Comparison of ENCODE assay signal across 20 cellular contexts in genomic region chr11:13222285-13222684, GRCh38. TPM values are rescaled to one million over a fixed set of nuclear protein-coding genes. Genes with fewer than 3 reads are reported as not detected.
A peak's percentile ranks its signal among the peaks of the same experiment; 100 is the strongest.
DNase-seq lines count a peak whose midpoint lies in the region; FAIRE-seq and TF ChIP-seq lines count a peak whose summit lies in the region.
"Had no signal": no experiment of that assay in that cellular context is flagged by ENCODE, and none has a peak within 500 bp of the region (broad histone marks: within the 10 kb centered on the region; RNA-seq: fewer than 3 reads in every experiment).

No MANE protein-coding gene starts in this region.

- H2AFZ ChIP-seq in SK-N-SH (ENCODE audit: low read depth) (peak overlapping the region; percentile 80), trophoblast cell (ENCODE audit: insufficient read depth, low read length, poor library complexity) (no peak overlapping the region), H9 (ENCODE audit: low read length) (no peak overlapping the region)

- peak overlapping the region; percentile 71 for H2BK5ac ChIP-seq in trophoblast cell (ENCODE audit: low read depth, low read length, poor library complexity)
- H2BK5ac ChIP-seq in H9 (ENCODE audit: insufficient read length, low read length) = no peak overlapping the region

- 55% methylated on average over 3 of the region's 3 CpGs for WGBS in SK-N-SH (ENCODE audit: low lambda C conversion rate)
- WGBS in trophoblast cell (ENCODE audit: extremely low coverage, insufficient coverage, insufficient read length) = no CpG with 5 or more reads among the region's 3 CpGs
- 53 to 75% methylated on average over 3 of the region's 3 CpGs for whole genome bisulfite sequencing in lower leg skin, 2 donors
- no CpG with 5 or more reads among the region's 3 CpGs for WGBS in H9 (ENCODE audit: extremely low coverage, insufficient read length, low lambda C conversion rate)

- H3K18ac ChIP-seq in trophoblast cell (ENCODE audit: low read length) = no peak overlapping the region
- H3K18ac ChIP-seq in H9 (ENCODE audit: insufficient read length, low read depth, low read length) = no peak overlapping the region

- no peak overlapping the region for H3K4me3 Mint-ChIP-seq in H9
- H3K4me3 Mint-ChIP-seq: activated CD4-positive, alpha-beta memory T cell treated with anti-CD3 and anti-CD28 coated beads for 36 hours; CD4-positive, CD25-positive, alpha-beta regulatory T cell had no signal

- H3K9me2 ChIP-seq in SK-N-SH = no peaks in the 10 kb centered on the region

- no peaks in the 10 kb centered on the region for H3K79me2 ChIP-seq in SK-N-SH (ENCODE audit: insufficient read depth)
- peaks cover 2% of the 10 kb centered on the region for H3K79me2 ChIP-seq in trophoblast cell (ENCODE audit: control insufficient read depth, insufficient read depth, low read length, poor library complexity)
- no peaks in the 10 kb centered on the region for H3K79me2 ChIP-seq in H9 (ENCODE audit: insufficient read depth, low read length)

- H3K27ac ChIP-seq in SK-N-SH (ENCODE audit: low read depth in 2 of 2, low read length in 1 of 2) (peak overlapping the region; percentile 59 to 83; a peak in 3 of 4 replicates), trophoblast cell (ENCODE audit: low read depth, low read length) (peak overlapping the region; percentile 88), H9 (ENCODE audit: insufficient read length, low read depth, low read length) (no peak overlapping the region)
- H3K27ac ChIP-seq: coronary artery, spleen, testis had no signal

- DNase-seq in HK-2 (ENCODE audit: unreplicated experiment) = peak; percentile 49
- no peak for DNase-seq in SK-N-SH
- peak; percentile 50 for DNase-seq in glomerular visceral epithelial cell (ENCODE audit: extremely low spot score)
- DNase-seq in trophoblast cell = no peak
- no peak for DNase-seq in NCI-H2227 (lab: John Stamatoyannopoulos, UW; ENCODE audit: unreplicated experiment)
- DNase-seq in lower leg skin (ENCODE audit: low spot score in 2 of 2) = no peak
- DNase-seq in GM12892 (ENCODE audit: insufficient read length) = no peak
- no peak for DNase-seq in H9
- DNase-seq: activated CD4-positive, alpha-beta memory T cell treated with anti-CD3 and anti-CD28 coated beads for 36 hours; activated gamma-delta T cell; CD4-positive, CD25-positive, alpha-beta regulatory T cell; head of caudate nucleus; Kasumi-1; NCI-H1048; NCI-H1930; spleen; stimulated activated CD4-positive, alpha-beta T cell treated with anti-CD3 and anti-CD28 coated beads, Interleukin-4, amount 100 ng/mL, for 1 hour; stimulated activated naive CD4-positive, alpha-beta T cell; testis had no signal

- peaks cover 5 to 6% of the 10 kb centered on the region in 2 experiments; a peak in 2 of 4 replicates for H3K4me1 Mint-ChIP-seq in H9
- H3K4me1 Mint-ChIP-seq: CD4-positive, CD25-positive, alpha-beta regulatory T cell had no signal

- H3T11ph ChIP-seq in H9 (ENCODE audit: low read length) = no peak overlapping the region

- H3K4ac ChIP-seq in trophoblast cell (ENCODE audit: low read depth, low read length) (no peak overlapping the region), H9 (ENCODE audit: low read depth, low read length) (no peak overlapping the region)

- no peaks in the 10 kb centered on the region for H3K9me3 ChIP-seq in SK-N-SH
- no peaks in the 10 kb centered on the region for H3K9me3 ChIP-seq in trophoblast cell (ENCODE audit: insufficient read depth, low read depth, low read length)
- H3K9me3 ChIP-seq in H9 (ENCODE audit: control insufficient read depth, low read depth, low read length) = no peaks in the 10 kb centered on the region
- H3K9me3 ChIP-seq: spleen, testis had no signal

- H3K27ac Mint-ChIP-seq in H9 = no peak overlapping the region
- H3K27ac Mint-ChIP-seq: activated CD4-positive, alpha-beta memory T cell treated with anti-CD3 and anti-CD28 coated beads for 36 hours; CD4-positive, CD25-positive, alpha-beta regulatory T cell had no signal

- no peaks in the 10 kb centered on the region for H4K20me1 ChIP-seq in SK-N-SH (ENCODE audit: insufficient read depth)
- H4K20me1 ChIP-seq in H9 (ENCODE audit: control insufficient read depth, insufficient read depth, insufficient read length) = no peaks in the 10 kb centered on the region

- peaks cover 23 to 35% of the 10 kb centered on the region in 2 experiments for H3K4me1 ChIP-seq in SK-N-SH (ENCODE audit: control insufficient read depth in 1 of 2, insufficient read depth in 2 of 2, low read depth in 1 of 2, low read length in 1 of 2)
- H3K4me1 ChIP-seq in trophoblast cell (ENCODE audit: control insufficient read depth in 1 of 2, insufficient read depth in 2 of 2, low read length in 2 of 2) = peaks cover 19 to 22% of the 10 kb centered on the region in 2 experiments
- H3K4me1 ChIP-seq in H9 (ENCODE audit: insufficient read depth, low read length) = no peaks in the 10 kb centered on the region
- H3K4me1 ChIP-seq: spleen, testis had no signal

- no peak overlapping the region for H2BK20ac ChIP-seq in H9 (ENCODE audit: low read depth, low read length, poor library complexity, severe bottlenecking)

- TF ChIP-seq EP300 in SK-N-SH (IDR thresholded peaks at IDR 0.05; ENCODE audit: borderline replicate concordance in 1 of 2, low read depth in 1 of 2, low read length in 1 of 2) = peak in 1 of 2 experiments; percentile 52; a peak in 1 of 4 replicates

- H4K91ac ChIP-seq in trophoblast cell (ENCODE audit: low read depth, low read length) (peak overlapping the region; percentile 84), H9 (ENCODE audit: insufficient read length, low read depth, low read length) (no peak overlapping the region)

- peaks cover 49% of the 10 kb centered on the region for H3K79me1 ChIP-seq in trophoblast cell (ENCODE audit: low read length)
- no peaks in the 10 kb centered on the region for H3K79me1 ChIP-seq in H9 (ENCODE audit: insufficient read depth, low read depth, low read length, poor library complexity, severe bottlenecking)

- H3K36me3 ChIP-seq in SK-N-SH (replicated peaks in 1 of 2; ENCODE audit: control insufficient read depth in 1 of 2, insufficient read depth in 2 of 2, low read length in 1 of 2) (no peaks in the 10 kb centered on the region), trophoblast cell (ENCODE audit: control insufficient read depth in 1 of 2, insufficient read depth in 2 of 2, low read length in 2 of 2) (no peaks in the 10 kb centered on the region)
- H3K36me3 ChIP-seq: spleen had no signal

- H3F3A ChIP-seq in SK-N-SH (replicated peaks; ENCODE audit: insufficient read depth) = peaks cover 26% of the 10 kb centered on the region

- no peak overlapping the region for H2BK15ac ChIP-seq in H9 (ENCODE audit: low read depth, low read length)

- no peak overlapping the region for H3K4me3 ChIP-seq in SK-N-SH (ENCODE audit: low read depth in 2 of 2, low read length in 1 of 2)
- H3K4me3 ChIP-seq in trophoblast cell (ENCODE audit: low read depth, low read length) = no peak overlapping the region
- no peak overlapping the region for H3K4me3 ChIP-seq in lower leg skin (ENCODE audit: low read depth, poor library complexity, severe bottlenecking)
- H3K4me3 ChIP-seq: coronary artery, spleen, testis had no signal

- TF ChIP-seq CTCF in SK-N-SH (IDR thresholded peaks at IDR 0.05) (no peak), lower leg skin (IDR thresholded peaks at IDR 0.05) (no peak), H9 (conservative IDR thresholded peaks at IDR 0.05) (no peak)

- CTCF ChIA-PET in SK-N-SH (lab: Yijun Ruan, JAX) = interaction anchor here (0.9 to 3.4 kb wide), 7 partner anchors 12 to 121 kb away, joined by 3 to 16 read pairs (median 5); no protein-coding TSS in a partner anchor

- no peak overlapping the region for H2AK5ac ChIP-seq in trophoblast cell (ENCODE audit: low read length)
- no peak overlapping the region for H2AK5ac ChIP-seq in H9 (ENCODE audit: insufficient read length, low read length)

- H3K14ac ChIP-seq in trophoblast cell (ENCODE audit: low read length) = no peak overlapping the region
- H3K14ac ChIP-seq in H9 (ENCODE audit: insufficient read depth, low read length) = no peak overlapping the region

- H3K23me2 ChIP-seq in H9 (ENCODE audit: insufficient read length, low read depth, low read length, poor library complexity, severe bottlenecking) = no peaks in the 10 kb centered on the region

- TF ChIP-seq POLR2A in lower leg skin (IDR thresholded peaks at IDR 0.05) = no peak
- TF ChIP-seq POLR2A in GM12892 (IDR thresholded peaks at IDR 0.05; ENCODE audit: low read depth, low read length) = no peak

- H3K9me3 Mint-ChIP-seq in H9 = peaks cover 0 to 3% of the 10 kb centered on the region in 2 experiments; a peak in 2 of 5 replicates
- H3K9me3 Mint-ChIP-seq: activated CD4-positive, alpha-beta memory T cell treated with anti-CD3 and anti-CD28 coated beads for 36 hours; CD4-positive, CD25-positive, alpha-beta regulatory T cell had no signal

- H3K23ac ChIP-seq in trophoblast cell (ENCODE audit: low read length) (no peak overlapping the region), H9 (ENCODE audit: insufficient read length, low read depth, low read length) (no peak overlapping the region)

- H3K9ac ChIP-seq in SK-N-SH = peak overlapping the region; percentile 58; the same call in 1 of the 2 replicates
- H3K9ac ChIP-seq in trophoblast cell (ENCODE audit: low read length) = no peak overlapping the region
- H3K9ac ChIP-seq in H9 (ENCODE audit: extremely low read depth, insufficient read length, low read length) = no peak overlapping the region

- TF ChIP-seq RAD21 in SK-N-SH (IDR thresholded peaks at IDR 0.05; ENCODE audit: low read length) = no peak

- H4K8ac ChIP-seq in trophoblast cell (ENCODE audit: low read depth, low read length) = no peak overlapping the region
- no peak overlapping the region for H4K8ac ChIP-seq in H9 (replicated peaks; ENCODE audit: insufficient read length, low read depth, low read length)

- no peak overlapping the region for H2BK120ac ChIP-seq in trophoblast cell (ENCODE audit: insufficient read depth, low read length, poor library complexity)
- H2BK120ac ChIP-seq in H9 (ENCODE audit: low read depth, low read length, poor library complexity, severe bottlenecking) = no peak overlapping the region

- no peak overlapping the region for H4K5ac ChIP-seq in H9 (ENCODE audit: insufficient read length, low read depth, low read length)

- no peak for FAIRE-seq in GM12892 (lab: Jason Lieb, UNC)

- intact Hi-C loops in lower leg skin (cut with DNase I; ENCODE audit: low total_unique reads) = no loop called here

- H4K12ac ChIP-seq in trophoblast cell (ENCODE audit: low read depth, low read length) = no peak overlapping the region

- peaks cover 7% of the 10 kb centered on the region for H3K27me3 Mint-ChIP-seq in H9 (ENCODE audit: low read depth)
- H3K27me3 Mint-ChIP-seq: activated CD4-positive, alpha-beta memory T cell treated with anti-CD3 and anti-CD28 coated beads for 36 hours had no signal

- no peak overlapping the region for H3K56ac ChIP-seq in H9 (ENCODE audit: insufficient read length, low read depth, low read length)

- H2BK12ac ChIP-seq in trophoblast cell (ENCODE audit: low read length) (no peak overlapping the region), H9 (ENCODE audit: insufficient read length, low read depth, low read length) (no peak overlapping the region)

- H3K4me2 ChIP-seq in SK-N-SH (peak overlapping the region; percentile 62), trophoblast cell (ENCODE audit: low read length) (no peak overlapping the region), H9 (ENCODE audit: insufficient read depth, insufficient read length, low read length) (no peak overlapping the region)

- no peaks in the 10 kb centered on the region for H3K36me3 Mint-ChIP-seq in H9 (ENCODE audit: insufficient read depth in 1 of 3, low read depth in 3 of 3)
- H3K36me3 Mint-ChIP-seq: activated CD4-positive, alpha-beta memory T cell treated with anti-CD3 and anti-CD28 coated beads for 36 hours; CD4-positive, CD25-positive, alpha-beta regulatory T cell had no signal

- H3K27me3 ChIP-seq in SK-N-SH (ENCODE audit: insufficient read depth) (no peaks in the 10 kb centered on the region), trophoblast cell (ENCODE audit: insufficient read depth, low read length) (no peaks in the 10 kb centered on the region), H9 (ENCODE audit: insufficient read depth, low read length) (no peaks in the 10 kb centered on the region)
- H3K27me3 ChIP-seq: spleen, testis had no signal

- POLR2A ChIA-PET in SK-N-SH (lab: Yijun Ruan, JAX) = interaction anchor here (1.0 kb wide), 1 partner anchor 241 kb away, joined by 3 read pairs; the partner anchor contains the start of gene BTBD10

RNA-seq across cellular contexts. Expression of gene BMAL1, which starts 55.3 kb away (rescaled TPM):
- polyA plus RNA-seq in SK-N-SH (2012; rRNA removed) = 6.5 and 8.2 TPM in 2 replicates
- polyA plus RNA-seq in SK-N-SH (2012; cell fraction: cytosol; rRNA removed) = 7.0 and 7.3 TPM in 2 replicates
- polyA plus RNA-seq in SK-N-SH (2012; cell fraction: nucleus; rRNA removed) = 12.0 and 14.1 TPM in 2 replicates
- 18.8 and 20.8 TPM in 2 replicates for polyA plus RNA-seq in trophoblast cell (2013)
- 100 to 1,000 TPM in 1 of 4 donors, 10 to 100 TPM in 3; 34.8 to 132 (median 61.5) TPM for total RNA-seq in lower leg skin
- 9.3 TPM for polyA plus RNA-seq in GM12892 (2012; ENCODE audit: missing spikeins)
- 3.2 and 3.3 TPM in 2 replicates for total RNA-seq in H9 (2021)

Comparison
In these comparisons a context has a peak if more than half of its experiments do, and no peak if none do; other contexts are left out.
1. DNase-seq: peak in HK-2 (single experiment) and glomerular visceral epithelial cell (single experiment); none in SK-N-SH (single experiment), trophoblast cell (0 of 2), NCI-H2227 (single experiment), lower leg skin (0 of 2), GM12892 (single experiment) and H9 (single experiment).